Comparison of ENCODE assay signal across 8 cellular contexts in genomic region chr12:93569301-93569655, GRCh38. TPM values are rescaled to one million over a fixed set of nuclear protein-coding genes. Genes with fewer than 3 reads are reported as not detected.
DNase-seq lines count a peak whose midpoint lies in the region; ATAC-seq, FAIRE-seq and TF ChIP-seq lines count a peak whose summit lies in the region.

No MANE protein-coding gene starts in this region.

- H3K18ac ChIP-seq in H1 (ENCODE audit: extremely low read depth, low read length), result no peak overlapping the region

- peaks cover 0 to 5% of the 10 kb centered on the region in 2 experiments; a peak in 1 of 4 replicates for H3K79me2 ChIP-seq in H1 (ENCODE audit: control insufficient read depth in 1 of 2, insufficient read depth in 2 of 2, low read length in 2 of 2)
- peaks cover 36% of the 10 kb centered on the region for H3K79me2 ChIP-seq in parathyroid adenoma

- TF ChIP-seq RAD21 in H1 (IDR thresholded peaks at IDR 0.05 in 1 of 2, conservative IDR thresholded peaks at IDR 0.05 in 1 of 2; ENCODE audit: low read depth in 2 of 2, low read length in 2 of 2), result no peak

- H3K27ac ChIP-seq in H1 (ENCODE audit: low read depth, low read length) (no peak overlapping the region), parathyroid adenoma (peak overlapping the region; percentile 99), body of pancreas (peak overlapping the region in 2 of 4 donors; percentile 92), small intestine (ENCODE audit: low read depth in 1 of 2, low read length in 1 of 2) (no peak overlapping the region)

- no peaks in the 10 kb centered on the region for H3K79me1 ChIP-seq in H1 (ENCODE audit: low read depth, low read length)

- H3K4ac ChIP-seq in H1 (replicated peaks; ENCODE audit: insufficient read length, low read depth, low read length), result no peak overlapping the region

- TF ChIP-seq CTCF in GM06990 (IDR thresholded peaks at IDR 0.05; ENCODE audit: insufficient read depth, low read length, poor library complexity, severe bottlenecking) (no peak), H1 (IDR thresholded peaks at IDR 0.05; ENCODE audit: control extremely low read depth in 1 of 3, insufficient read depth in 1 of 3, low read depth in 1 of 3, low read length in 3 of 3) (no peak), parathyroid adenoma (IDR thresholded peaks at IDR 0.05) (no peak), body of pancreas (IDR thresholded peaks at IDR 0.05) (no peak)

- H2AFZ ChIP-seq in H1 (ENCODE audit: low read length) (no peak overlapping the region; the same call in 1 of the 2 replicates), parathyroid adenoma (peak overlapping the region; percentile 49)

- no peak overlapping the region for H4K8ac ChIP-seq in H1 (ENCODE audit: extremely low read depth, insufficient read depth, low read length)

- H3K4me2 ChIP-seq in H1 (ENCODE audit: insufficient read depth in 1 of 2, low read depth in 2 of 2, low read length in 2 of 2), result peak overlapping the region; percentile 82 to 85
- peak overlapping the region; percentile 99 for H3K4me2 ChIP-seq in parathyroid adenoma (ENCODE audit: low read length)

- H3K23me2 ChIP-seq in H1 (ENCODE audit: low read depth, low read length), result peaks cover 26% of the 10 kb centered on the region; the same call in 1 of the 2 replicates

- H2AK5ac ChIP-seq in H1 (ENCODE audit: low read depth, low read length), result no peak overlapping the region

- H4K20me1 ChIP-seq in H1 (replicated peaks in 1 of 2; ENCODE audit: control insufficient read depth in 1 of 2, insufficient read depth in 2 of 2, low read length in 2 of 2), result peaks cover 0 to 4% of the 10 kb centered on the region in 2 experiments

- WGBS in H1 (ENCODE audit: extremely low coverage in 1 of 2, insufficient coverage in 1 of 2, insufficient read length in 1 of 2, insufficient replicate concordance in 2 of 2, low coverage in 1 of 2, low lambda C conversion rate in 2 of 2, missing lambda C conversion rate in 1 of 2), 2 experiments, result 18% methylated on average over 6 of the region's 6 CpGs; no CpG with 5 or more reads in 1 of the 2 experiments
- WGBS in body of pancreas, 2 donors, result 7 to 8% methylated on average over 6 of the region's 6 CpGs
- 7 to 12% (median 9%) methylated on average over 6 of the region's 6 CpGs for WGBS in small intestine, 3 donors

- H3K23ac ChIP-seq in H1 (ENCODE audit: insufficient read length), result no peak overlapping the region

- no peak overlapping the region for H4K91ac ChIP-seq in H1 (replicated peaks; ENCODE audit: insufficient read length, low read length)

- no peak for TF ChIP-seq POLR2A in H1 (IDR thresholded peaks at IDR 0.05; ENCODE audit: control extremely low read depth in 1 of 2, low read depth in 2 of 2, low read length in 2 of 2)
- TF ChIP-seq POLR2A in body of pancreas (IDR thresholded peaks at IDR 0.05), result no peak

- ATAC-seq in body of pancreas (no peak), HG03432 (IDR thresholded peaks at IDR 0.05; ENCODE audit: unreplicated experiment) (no peak)

- H3K14ac ChIP-seq in H1 (ENCODE audit: insufficient read length), result no peak overlapping the region

- intact Hi-C loops in body of pancreas (cut with DNase I), result loop anchor here (5.0 kb wide), 1 partner anchor 533 kb away; no protein-coding TSS in a partner anchor

- H3K36me3 ChIP-seq in GM06990 (ENCODE audit: control insufficient read depth, insufficient read depth, low read length) (no peaks in the 10 kb centered on the region), H1 (ENCODE audit: control insufficient read depth in 2 of 4, insufficient read depth in 4 of 4, low read length in 3 of 4) (no peaks in the 10 kb centered on the region), parathyroid adenoma (ENCODE audit: control insufficient read depth, insufficient read depth, low read length) (no peaks in the 10 kb centered on the region), body of pancreas (replicated peaks in 1 of 2; ENCODE audit: insufficient read depth in 1 of 2, low read depth in 2 of 2) (no peaks in the 10 kb centered on the region), small intestine (ENCODE audit: control insufficient read depth in 2 of 2, insufficient read depth in 2 of 2, low read length in 2 of 2) (no peaks in the 10 kb centered on the region)

- no peaks in the 10 kb centered on the region; a peak in 3 of 7 replicates for H3K4me1 ChIP-seq in H1 (replicated peaks in 1 of 4; ENCODE audit: control insufficient read depth in 3 of 4, insufficient read depth in 4 of 4, low read length in 3 of 4)
- peaks cover under 1% of the 10 kb centered on the region for H3K4me1 ChIP-seq in parathyroid adenoma
- H3K4me1 ChIP-seq in body of pancreas, result peaks cover 20% of the 10 kb centered on the region
- H3K4me1 ChIP-seq in small intestine (ENCODE audit: control insufficient read depth in 2 of 2, insufficient read depth in 1 of 2, low read depth in 1 of 2, low read length in 1 of 2), result peaks cover 0 to 5% of the 10 kb centered on the region in 2 donors

- CTCF ChIA-PET in H1 (lab: Charles Lee; ENCODE audit: partially characterized antibody), result interaction anchor here (0.6 to 5.0 kb wide), 44 partner anchors 9 to 533 kb away, joined by 3 to 51 read pairs (median 3); no protein-coding TSS in a partner anchor

- H3K56ac ChIP-seq in H1 (replicated peaks; ENCODE audit: insufficient read length, low read depth, low read length), result no peak overlapping the region

- FAIRE-seq in H1 (lab: Jason Lieb, UNC), result no peak
- FAIRE-seq in small intestine (lab: Jason Lieb, UNC), result no peak

- H3K9ac ChIP-seq in H1 (replicated peaks in 1 of 4; ENCODE audit: extremely low read depth in 1 of 4, low read depth in 3 of 4, low read length in 3 of 4) (no peak overlapping the region), parathyroid adenoma (no peak overlapping the region)

- H4K5ac ChIP-seq in H1 (ENCODE audit: insufficient read length, low read depth, low read length), result no peak overlapping the region

- H3K9me3 ChIP-seq in H1 (ENCODE audit: insufficient read depth in 2 of 2, low read depth in 1 of 2, low read length in 1 of 2), result no peaks in the 10 kb centered on the region
- no peaks in the 10 kb centered on the region for H3K9me3 ChIP-seq in parathyroid adenoma (ENCODE audit: control insufficient read depth, low read length)
- no peaks in the 10 kb centered on the region for H3K9me3 ChIP-seq in body of pancreas
- H3K9me3 ChIP-seq in small intestine (ENCODE audit: control insufficient read depth, low read depth), result no peaks in the 10 kb centered on the region

- DNase-seq in GM06990 (ENCODE audit: extremely low read depth, insufficient read length) (no peak), NOMO-1 treated with dmso at 0.1 percent for 144 hours (lab: John Stamatoyannopoulos, UW; ENCODE audit: unreplicated experiment) (peak; percentile 77), H1 (ENCODE audit: low read depth in 1 of 2, low spot score in 2 of 2) (no peak), body of pancreas (no peak), NCI-H1930 (lab: John Stamatoyannopoulos, UW) (no peak), small intestine (no peak)

- no peak overlapping the region for H2BK20ac ChIP-seq in H1 (ENCODE audit: low read length)

- no peak overlapping the region for H2BK15ac ChIP-seq in H1 (ENCODE audit: low read length)

- TF ChIP-seq EP300 in H1 (IDR thresholded peaks at IDR 0.05; ENCODE audit: borderline replicate concordance in 1 of 2, low read depth in 2 of 2, low read length in 2 of 2), result no peak

- H3K4me3 ChIP-seq in GM06990 (replicated peaks; ENCODE audit: low read depth, low read length) (peak overlapping the region; percentile 63), H1 (ENCODE audit: extremely low read depth in 1 of 4, insufficient read depth in 2 of 4, low read depth in 3 of 4, low read length in 4 of 4) (peak overlapping the region in 1 of 4 experiments; percentile 82; a peak in 3 of 8 replicates), parathyroid adenoma (ENCODE audit: low read depth, low read length) (peak overlapping the region; percentile 99), body of pancreas (peak overlapping the region in 1 of 2 donors; percentile 75), small intestine (ENCODE audit: low read depth in 1 of 2, low read length in 2 of 2) (peak overlapping the region in 1 of 2 donors; percentile 89)

- peaks cover 4% of the 10 kb centered on the region for H3K27me3 ChIP-seq in GM06990 (replicated peaks; ENCODE audit: control insufficient read depth, insufficient read depth, low read length)
- peaks cover 0 to 24% (median 14%) of the 10 kb centered on the region in 4 experiments; a peak in 5 of 7 replicates for H3K27me3 ChIP-seq in H1 (replicated peaks in 1 of 4; ENCODE audit: control insufficient read depth in 3 of 4, extremely low read depth in 1 of 4, insufficient read depth in 3 of 4, low read length in 3 of 4)
- no peaks in the 10 kb centered on the region for H3K27me3 ChIP-seq in parathyroid adenoma (ENCODE audit: control insufficient read depth, insufficient read depth, low read length)
- no peaks in the 10 kb centered on the region for H3K27me3 ChIP-seq in body of pancreas
- no peaks in the 10 kb centered on the region for H3K27me3 ChIP-seq in small intestine (ENCODE audit: control insufficient read depth in 2 of 2, insufficient read depth in 2 of 2, low read length in 2 of 2)

- H2BK120ac ChIP-seq in H1 (replicated peaks; ENCODE audit: low read depth, low read length), result no peak overlapping the region

- H2BK12ac ChIP-seq in H1 (ENCODE audit: low read depth, low read length), result no peak overlapping the region

- no peak overlapping the region for H2BK5ac ChIP-seq in H1 (ENCODE audit: low read depth, low read length)

- POLR2A ChIA-PET in H1 (lab: Charles Lee; ENCODE audit: partially characterized antibody), result interaction anchor here (0.8 to 5.3 kb wide), 11 partner anchors 13 to 533 kb away, joined by 3 to 37 read pairs (median 3); partner anchors contain the start of gene CRADD

TF ChIP-seq in H1, 55 proteins besides CTCF, POLR2A, EP300 and RAD21 (continues in another document):
- no peak for TF ChIP-seq TAF7 (optimal IDR thresholded peaks at IDR 0.05; ENCODE audit: borderline replicate concordance, low read depth, low read length)
- TF ChIP-seq SUZ12 (IDR thresholded peaks at IDR 0.05; ENCODE audit: low read length), result no peak
- TF ChIP-seq KDM4A (IDR thresholded peaks at IDR 0.05; ENCODE audit: low read depth, low read length, severe bottlenecking), result no peak
- TF ChIP-seq JUND (IDR thresholded peaks at IDR 0.05; ENCODE audit: low read length), result no peak

RNA-seq across cellular contexts. Expression of gene SOCS2, which starts 3.2 kb away (rescaled TPM):
- total RNA-seq in H1 (2021; fragmentation: NEBNext Ultra II Directional; extraction: Animal tissue kit (Norgen Biotek cat#: 25700)), result 18.0 TPM in 2 replicates
- polyA plus RNA-seq in H1 (2011; rRNA removed) (12.6 and 14.5 TPM in 2 replicates), small intestine (10 to 100 TPM; 10.8 to 14.7 (median 11.6) TPM)
- 15.3 TPM for polyA plus RNA-seq in H1 (2011; cell fraction: cytosol; rRNA removed)
- polyA plus RNA-seq in H1 (2011; cell fraction: nucleus; rRNA removed), result 15.3 TPM
- 8.0 to 12.2 TPM (median 10.1 TPM) in 4 replicates for polyA plus RNA-seq in H1 (2012, experiment 1 of 2)
- 4.7 TPM for polyA plus RNA-seq in H1 (2012, experiment 2 of 2)
- 17.4 TPM for polyA plus RNA-seq in H1 (2013, experiment 1 of 2)
- polyA plus RNA-seq in H1 (2013, experiment 2 of 2), result 16.3 TPM
- polyA minus RNA-seq in H1 (2011; rRNA and poly(A)+ RNA removed), result 7.0 and 8.4 TPM in 2 replicates
- 7.9 TPM for polyA minus RNA-seq in H1 (2011; cell fraction: cytosol; rRNA and poly(A)+ RNA removed)
- 15.4 TPM for polyA minus RNA-seq in H1 (2011; cell fraction: nucleus; rRNA and poly(A)+ RNA removed)
- 10 to 100 TPM; 16.3 to 50.4 TPM for total RNA-seq in body of pancreas
